Comparison of ENCODE assay signal across 25 cellular contexts in genomic region chr14:100590726-100591452, GRCh38. TPM values are rescaled to one million over a fixed set of nuclear protein-coding genes. Genes with fewer than 3 reads are reported as not detected.
DNase-seq lines count a peak whose midpoint lies in the region; ATAC-seq and TF ChIP-seq lines count a peak whose summit lies in the region.
"Had no signal": no experiment of that assay in that cellular context is flagged by ENCODE, and none has a peak within 500 bp of the region (broad histone marks: within the 10 kb centered on the region; RNA-seq: fewer than 3 reads in every experiment).

No MANE protein-coding gene starts in this region.

- H3K36me3 Mint-ChIP-seq in activated naive CD8-positive, alpha-beta T cell treated with anti-CD3 and anti-CD28 coated beads, Interleukin-2, amount 10 ng/mL, durations not matched to agents 7 days and 5 days, result no peaks in the 10 kb centered on the region
- no peaks in the 10 kb centered on the region for H3K36me3 Mint-ChIP-seq in activated naive CD8-positive, alpha-beta T cell treated with anti-CD3 and anti-CD28 coated beads for 36 hours
- no peaks in the 10 kb centered on the region for H3K36me3 Mint-ChIP-seq in endodermal cell (ENCODE audit: low read depth)
- H3K36me3 Mint-ChIP-seq: brain had no signal

- TF ChIP-seq CTCF in endodermal cell (conservative IDR thresholded peaks at IDR 0.05), result no peak

- H3K4me1 Mint-ChIP-seq in activated naive CD8-positive, alpha-beta T cell treated with anti-CD3 and anti-CD28 coated beads, Interleukin-2, amount 10 ng/mL, durations not matched to agents 7 days and 5 days, result peaks cover 4% of the 10 kb centered on the region
- H3K4me1 Mint-ChIP-seq in activated naive CD8-positive, alpha-beta T cell treated with anti-CD3 and anti-CD28 coated beads for 36 hours, result no peaks in the 10 kb centered on the region
- H3K4me1 Mint-ChIP-seq in endodermal cell, result no peaks in the 10 kb centered on the region

- no peak overlapping the region for H3K4me3 ChIP-seq in endodermal cell (ENCODE audit: low read length)
- no peak overlapping the region for H3K4me3 ChIP-seq in neuronal stem cell (ENCODE audit: low read length in 2 of 2)
- H3K4me3 ChIP-seq in aorta (ENCODE audit: low read length in 2 of 2), result no peak overlapping the region
- H3K4me3 ChIP-seq: HAP-1, MG63, SJCRH30 had no signal

- ATAC-seq in activated naive CD8-positive, alpha-beta T cell treated with anti-CD3 and anti-CD28 coated beads, Interleukin-2, amount 10 ng/mL, durations not matched to agents 7 days and 5 days (ENCODE audit: low read depth), result no peak
- ATAC-seq in aorta (ENCODE audit: low FRiP score) (no peak), GM21529 (IDR thresholded peaks at IDR 0.05; ENCODE audit: unreplicated experiment) (no peak)
- ATAC-seq: activated CD4-positive, CD25-positive, alpha-beta regulatory T cell treated with anti-CD3 and anti-CD28 coated beads, Interleukin-2, amount 50 U/mL, for 24 hours; Panc1 had no signal

- no peaks in the 10 kb centered on the region for H3K36me3 ChIP-seq in endodermal cell (ENCODE audit: control insufficient read depth, insufficient read depth, low read length)
- no peaks in the 10 kb centered on the region for H3K36me3 ChIP-seq in neuronal stem cell (replicated peaks in 1 of 2; ENCODE audit: control insufficient read depth in 2 of 2, insufficient read depth in 2 of 2, low read length in 2 of 2)
- no peaks in the 10 kb centered on the region for H3K36me3 ChIP-seq in aorta (ENCODE audit: control insufficient read depth in 1 of 2, insufficient read depth in 2 of 2, low read length in 1 of 2)
- H3K36me3 ChIP-seq: HAP-1, MG63, SJCRH30 had no signal

- peak overlapping the region; percentile 41 for H4K91ac ChIP-seq in neuronal stem cell (ENCODE audit: low read depth, low read length, poor library complexity)

- H3K23ac ChIP-seq in neuronal stem cell (ENCODE audit: low read depth, low read length, poor library complexity), result peak overlapping the region; percentile 21

- H3K4me2 ChIP-seq in neuronal stem cell (ENCODE audit: insufficient read depth, low read length, poor library complexity, severe bottlenecking), result no peak overlapping the region

- H3K4ac ChIP-seq in neuronal stem cell (ENCODE audit: low read length), result peak overlapping the region; percentile 20

- H3K9ac ChIP-seq in endodermal cell (ENCODE audit: extremely low read depth, low read length, poor library complexity, severe bottlenecking) (no peak overlapping the region), neuronal stem cell (ENCODE audit: low read depth, low read length, poor library complexity) (peak overlapping the region; percentile 54)
- H3K9ac ChIP-seq: parathyroid adenoma had no signal

- WGBS in endodermal cell (ENCODE audit: insufficient coverage in 1 of 2, insufficient read length in 1 of 2), 2 experiments, result 88 to 92% methylated on average over 8 to 14 of the region's 14 CpGs
- 100% methylated on average over 1 of the region's 14 CpGs; no CpG with 5 or more reads in 1 of the 2 donors for WGBS in neuronal stem cell (ENCODE audit: extremely low coverage in 2 of 2, insufficient read length in 2 of 2, insufficient replicate concordance in 1 of 2), 2 donors
- WGBS in aorta, 2 donors, result 94 to 96% methylated on average over 14 of the region's 14 CpGs

- peaks cover 1% of the 10 kb centered on the region for H3K79me1 ChIP-seq in neuronal stem cell (ENCODE audit: low read depth, low read length)

- H3K27me3 ChIP-seq in endodermal cell (ENCODE audit: control insufficient read depth, insufficient read depth, low read length, poor library complexity, severe bottlenecking) (peaks cover 65% of the 10 kb centered on the region), neuronal stem cell (ENCODE audit: control insufficient read depth in 3 of 3, insufficient read depth in 3 of 3, low read depth in 1 of 3, low read length in 3 of 3) (peaks cover 2 to 75% (median 16%) of the 10 kb centered on the region in 3 experiments), aorta (ENCODE audit: control insufficient read depth in 1 of 2, insufficient read depth in 2 of 2, low read length in 1 of 2) (no peaks in the 10 kb centered on the region)
- H3K27me3 ChIP-seq: MG63 had no signal

- no peak overlapping the region for H2AFZ ChIP-seq in neuronal stem cell (ENCODE audit: low read length)
- H2AFZ ChIP-seq: parathyroid adenoma had no signal

- no peak overlapping the region for H3K14ac ChIP-seq in neuronal stem cell (ENCODE audit: low read length)

- H3K18ac ChIP-seq in neuronal stem cell (ENCODE audit: low read length), result peak overlapping the region; percentile 77

- no peak overlapping the region for H2BK120ac ChIP-seq in neuronal stem cell (ENCODE audit: low read depth, low read length)

- H3K27ac Mint-ChIP-seq in activated naive CD8-positive, alpha-beta T cell treated with anti-CD3 and anti-CD28 coated beads, Interleukin-2, amount 10 ng/mL, durations not matched to agents 7 days and 5 days, result no peak overlapping the region
- no peak overlapping the region for H3K27ac Mint-ChIP-seq in activated naive CD8-positive, alpha-beta T cell treated with anti-CD3 and anti-CD28 coated beads for 36 hours
- H3K27ac Mint-ChIP-seq in endodermal cell, result no peak overlapping the region
- H3K27ac Mint-ChIP-seq: activated CD4-positive, alpha-beta memory T cell treated with anti-CD3 and anti-CD28 coated beads, Interleukin-2, amount 10 ng/mL, durations not matched to agents 7 days and 5 days; B cell; nephron progenitor cell; stimulated activated naive CD8-positive, alpha-beta T cell treated with anti-CD3 and anti-CD28 coated beads, Interleukin-15, Interleukin-2, amounts not matched to agents 100 ng/mL and 50 ng/mL, for 24 hours had no signal

- POLR2A ChIA-PET in activated naive CD8-positive, alpha-beta T cell treated with anti-CD3 and anti-CD28 coated beads, Interleukin-2, amount 10 ng/mL, durations not matched to agents 7 days and 5 days (lab: Charles Lee), result no interaction called here

- peaks cover 22% of the 10 kb centered on the region for H3K27me3 Mint-ChIP-seq in activated naive CD8-positive, alpha-beta T cell treated with anti-CD3 and anti-CD28 coated beads, Interleukin-2, amount 10 ng/mL, durations not matched to agents 7 days and 5 days
- H3K27me3 Mint-ChIP-seq in activated naive CD8-positive, alpha-beta T cell treated with anti-CD3 and anti-CD28 coated beads for 36 hours, result peaks cover 20% of the 10 kb centered on the region
- H3K27me3 Mint-ChIP-seq in endodermal cell (ENCODE audit: insufficient read depth), result peaks cover 59% of the 10 kb centered on the region

- H3K4me3 Mint-ChIP-seq in activated naive CD8-positive, alpha-beta T cell treated with anti-CD3 and anti-CD28 coated beads, Interleukin-2, amount 10 ng/mL, durations not matched to agents 7 days and 5 days, result no peak overlapping the region
- no peak overlapping the region for H3K4me3 Mint-ChIP-seq in activated naive CD8-positive, alpha-beta T cell treated with anti-CD3 and anti-CD28 coated beads for 36 hours
- no peak overlapping the region for H3K4me3 Mint-ChIP-seq in endodermal cell
- H3K4me3 Mint-ChIP-seq: activated CD4-positive, alpha-beta memory T cell treated with anti-CD3 and anti-CD28 coated beads, Interleukin-2, amount 10 ng/mL, durations not matched to agents 7 days and 5 days; B cell; nephron progenitor cell; stimulated activated naive CD8-positive, alpha-beta T cell treated with anti-CD3 and anti-CD28 coated beads, Interleukin-15, Interleukin-2, amounts not matched to agents 100 ng/mL and 50 ng/mL, for 24 hours had no signal

- no peak overlapping the region for H3K27ac ChIP-seq in endodermal cell (ENCODE audit: low read depth, low read length)
- no peak overlapping the region for H3K27ac ChIP-seq in neuronal stem cell (replicated peaks; ENCODE audit: low read length)
- no peak overlapping the region for H3K27ac ChIP-seq in aorta (ENCODE audit: low read depth in 1 of 2, low read length in 2 of 2)
- H3K27ac ChIP-seq: parathyroid adenoma, SJCRH30 had no signal

- DNase-seq in activated naive CD8-positive, alpha-beta T cell treated with anti-CD3 and anti-CD28 coated beads, Interleukin-2, amount 10 ng/mL, durations not matched to agents 7 days and 5 days, result peak; percentile 22
- no peak for DNase-seq in activated naive CD8-positive, alpha-beta T cell treated with anti-CD3 and anti-CD28 coated beads for 36 hours
- DNase-seq in endodermal cell, result peak; percentile 33
- no peak for DNase-seq in neuronal stem cell (ENCODE audit: low spot score)
- peak; percentile 24 to 69 for DNase-seq in aorta
- DNase-seq in HCEC 1CT, result no peak
- no peak for DNase-seq in NCI-H1694 (lab: John Stamatoyannopoulos, UW)
- DNase-seq: activated CD4-positive, alpha-beta memory T cell treated with anti-CD3 and anti-CD28 coated beads, Interleukin-2, amount 10 ng/mL, durations not matched to agents 7 days and 5 days; activated gamma-delta T cell treated with Interleukin-2 at 50 U/mL for 16 hours; KG1; mammary epithelial cell; MG63; NCI-H1105 treated with DMSO at 0.1 percent for 48 hours; NCI-H2081; NCI-H2227 treated with DMSO at 0.1 percent for 48 hours; nephron progenitor cell; SJCRH30 had no signal

- no peaks in the 10 kb centered on the region for H3K4me1 ChIP-seq in endodermal cell (ENCODE audit: control insufficient read depth, insufficient read depth, low read length)
- peaks cover 2 to 23% of the 10 kb centered on the region in 2 donors for H3K4me1 ChIP-seq in neuronal stem cell (ENCODE audit: control insufficient read depth in 2 of 2, insufficient read depth in 1 of 2, low read depth in 1 of 2, low read length in 2 of 2)
- no peaks in the 10 kb centered on the region for H3K4me1 ChIP-seq in aorta (ENCODE audit: control insufficient read depth in 1 of 2, insufficient read depth in 2 of 2, low read length in 2 of 2)
- H3K4me1 ChIP-seq: HAP-1, parathyroid adenoma, SJCRH30 had no signal

- no peak overlapping the region for H2BK5ac ChIP-seq in neuronal stem cell (ENCODE audit: low read length)

- H3K9me3 ChIP-seq in endodermal cell (ENCODE audit: control insufficient read depth, low read length) (no peaks in the 10 kb centered on the region), neuronal stem cell (replicated peaks in 1 of 2; ENCODE audit: control insufficient read depth in 2 of 2, insufficient read depth in 1 of 2, low read depth in 1 of 2, low read length in 2 of 2) (no peaks in the 10 kb centered on the region), aorta (ENCODE audit: control insufficient read depth, low read length) (no peaks in the 10 kb centered on the region)
- H3K9me3 ChIP-seq: HAP-1, MG63, SJCRH30 had no signal

- peak overlapping the region; percentile 91 for H2AK5ac ChIP-seq in neuronal stem cell (ENCODE audit: low read depth, low read length)

- intact Hi-C loops in aorta (cut with DNase I), result no loop called here

- H2BK15ac ChIP-seq in neuronal stem cell (ENCODE audit: low read length), result peak overlapping the region; percentile 40

- H4K8ac ChIP-seq in neuronal stem cell (ENCODE audit: low read depth, low read length), result peak overlapping the region; percentile 8

- no peaks in the 10 kb centered on the region for H3K9me3 Mint-ChIP-seq in activated naive CD8-positive, alpha-beta T cell treated with anti-CD3 and anti-CD28 coated beads, Interleukin-2, amount 10 ng/mL, durations not matched to agents 7 days and 5 days
- H3K9me3 Mint-ChIP-seq in activated naive CD8-positive, alpha-beta T cell treated with anti-CD3 and anti-CD28 coated beads for 36 hours, result no peaks in the 10 kb centered on the region
- no peaks in the 10 kb centered on the region for H3K9me3 Mint-ChIP-seq in endodermal cell
- H3K9me3 Mint-ChIP-seq: activated CD4-positive, alpha-beta memory T cell treated with anti-CD3 and anti-CD28 coated beads, Interleukin-2, amount 10 ng/mL, durations not matched to agents 7 days and 5 days; nephron progenitor cell; stimulated activated naive CD8-positive, alpha-beta T cell treated with anti-CD3 and anti-CD28 coated beads, Interleukin-15, Interleukin-2, amounts not matched to agents 100 ng/mL and 50 ng/mL, for 24 hours had no signal

- peak overlapping the region; percentile 30 for H2BK12ac ChIP-seq in neuronal stem cell (ENCODE audit: low read length)

RNA-seq across cellular contexts. Expression of gene BEGAIN, which starts 3.7 kb away (rescaled TPM):
- 1 to 10 TPM; 1.5 to 2.3 TPM for total RNA-seq in activated naive CD8-positive, alpha-beta T cell treated with anti-CD3 and anti-CD28 coated beads, Interleukin-2, amount 10 ng/mL, durations not matched to agents 7 days and 5 days
- 1 to 10 TPM; 5.9 to 6.6 TPM for total RNA-seq in activated naive CD8-positive, alpha-beta T cell treated with anti-CD3 and anti-CD28 coated beads for 36 hours
- total RNA-seq in endodermal cell (1 to 10 TPM in 1 of 2 donors, under 1 TPM in 1; 0.91 to 1.3 TPM), aorta (1 to 10 TPM; 1.6 to 2.6 TPM)
- polyA plus RNA-seq in endodermal cell (2013, experiment 1 of 2), result 1.4 TPM
- polyA plus RNA-seq in endodermal cell (2013, experiment 2 of 2), result 1.1 TPM
- polyA plus RNA-seq in neuronal stem cell (2013, experiment 1 of 2), result 20.9 TPM
- polyA plus RNA-seq in neuronal stem cell (2013, experiment 2 of 2), result 20.1 TPM
- polyA plus RNA-seq in aorta, result under 1 TPM; 0.28 to 0.38 TPM
- total RNA-seq: B cell had no signal

Comparison
In these comparisons a context has a peak if more than half of its experiments do, and no peak if none do; other contexts are left out.
1. DNase-seq: peak in activated naive CD8-positive, alpha-beta T cell treated with anti-CD3 and anti-CD28 coated beads, Interleukin-2, amount 10 ng/mL, durations not matched to agents 7 days and 5 days (single experiment), endodermal cell (single experiment) and aorta (2 of 2); none in activated naive CD8-positive, alpha-beta T cell treated with anti-CD3 and anti-CD28 coated beads for 36 hours (single experiment), neuronal stem cell (single experiment), HCEC 1CT (single experiment) and NCI-H1694 (single experiment).